In genomic region chr15:76011611-76012010, GRCh38 we compare ENCODE assay signal across 1 cellular context.
TF ChIP-seq lines count a peak whose summit lies in the region.

No MANE protein-coding gene starts in this region.

TF ChIP-seq in endothelial cell of umbilical vein, 7 proteins besides CTCF, POLR2A, EP300 and RAD21 (continued from another document):
- TF ChIP-seq EZH2 (IDR thresholded peaks at IDR 0.05; ENCODE audit: borderline replicate concordance, low read depth, low read length, severe bottlenecking) = no peak
